ENCODE assay signal across 8 cellular contexts in genomic region chr17:7403902-7404736, GRCh38. TPM values are rescaled to one million over a fixed set of nuclear protein-coding genes. Genes with fewer than 3 reads are reported as not detected.
A peak's percentile ranks its signal among the peaks of the same experiment; 100 is the strongest.
DNase-seq lines count a peak whose midpoint lies in the region; ATAC-seq and TF ChIP-seq lines count a peak whose summit lies in the region.

TMEM256 (minus strand) TSS chr17:7404097; CDS start chr17:7404084, 13 bp downstream.

- peak within 1 kb of the TSS; percentile 93 for H2AFZ ChIP-seq in mammary epithelial cell (ENCODE audit: low read depth, low read length)

- H3K4me2 ChIP-seq in mammary epithelial cell (ENCODE audit: insufficient read depth, low read depth, low read length) = peak within 1 kb of the TSS; percentile 93

- WGBS in mammary epithelial cell (ENCODE audit: low coverage, missing lambda C conversion rate) = 2% methylated on average over 29 of the region's 53 CpGs

- H3K27me3 ChIP-seq in A673 (replicated peaks; ENCODE audit: insufficient read depth, low read depth, low read length, poor library complexity) = no peaks in the 10 kb centered on the region
- H3K27me3 ChIP-seq in WERI-Rb-1 (ENCODE audit: insufficient read depth, low read depth, severe bottlenecking) = no peaks in the 10 kb centered on the region
- no peaks in the 10 kb centered on the region for H3K27me3 ChIP-seq in mammary epithelial cell (ENCODE audit: insufficient read depth, low read length)
- H3K27me3 ChIP-seq in iPS-20b (ENCODE audit: insufficient read depth, low read length) = no peaks in the 10 kb centered on the region

- in situ Hi-C loops in mammary epithelial cell (cut with MboI; ENCODE audit: low sequenced_read_pairs in 2 of 2) = loop anchor here in 1 of 2 donors (5.0 kb wide), 1 partner anchor 33 kb away; the partner anchor contains the start of genes FGF11 and TMEM102

- H3K4me3 ChIP-seq in A673 (ENCODE audit: low read depth, low read length, poor library complexity, severe bottlenecking) (peak within 1 kb of the TSS; percentile 61), WERI-Rb-1 (ENCODE audit: low read depth, low read length) (peak within 1 kb of the TSS; percentile 89), mammary epithelial cell (replicated peaks in 1 of 3; ENCODE audit: insufficient read depth in 1 of 3, low read depth in 2 of 3, low read length in 3 of 3) (peak within 1 kb of the TSS; percentile 66 to 86 (median 70)), iPS-20b (ENCODE audit: low read length) (peak within 1 kb of the TSS; percentile 89), skin epidermis (peak within 1 kb of the TSS; percentile 46 to 72 (median 60))

- CTCF ChIA-PET in A673 (lab: Charles Lee) = interaction anchor here (0.6 to 1.5 kb wide), 10 partner anchors 10 to 458 kb away, joined by 3 to 7 read pairs (median 4); partner anchors contain the start of genes GABARAP and PLSCR3
- CTCF ChIA-PET in mammary epithelial cell (lab: Charles Lee; ENCODE audit: low non-redundant PET) = interaction anchor here (0.6 to 0.8 kb wide), 5 partner anchors 10 to 110 kb away, joined by 4 to 11 read pairs (median 6); partner anchors contain the start of gene PLSCR3

- TF ChIP-seq CTCF in A673 (conservative IDR thresholded peaks at IDR 0.05; ENCODE audit: low read depth, low read length) (no peak), WERI-Rb-1 (IDR thresholded peaks at IDR 0.05; ENCODE audit: low read depth, low read length) (no peak), mammary epithelial cell (conservative IDR thresholded peaks at IDR 0.05 in 1 of 2, IDR thresholded peaks at IDR 0.05 in 1 of 2; ENCODE audit: extremely low read depth in 1 of 2, insufficient read depth in 1 of 2, low read depth in 1 of 2, low read length in 2 of 2) (no peak)

- H3K27ac ChIP-seq in A673 (ENCODE audit: low read depth, low read length, poor library complexity, severe bottlenecking) = peak within 1 kb of the TSS; percentile 87
- H3K27ac ChIP-seq in WERI-Rb-1 = peak within 1 kb of the TSS; percentile 85
- H3K27ac ChIP-seq in mammary epithelial cell (ENCODE audit: insufficient read depth, low read depth, low read length) = peak within 1 kb of the TSS; percentile 42
- H3K27ac ChIP-seq in iPS-20b (ENCODE audit: low read length) = peak within 1 kb of the TSS; percentile 75
- peak within 1 kb of the TSS; percentile 60 to 94 (median 85) for H3K27ac ChIP-seq in skin epidermis

- H3K36me3 ChIP-seq in A673 (ENCODE audit: insufficient read depth, low read length, poor library complexity, severe bottlenecking) (no peaks in the 10 kb centered on the region), WERI-Rb-1 (peaks cover 9% of the 10 kb centered on the region; the same call in 1 of the 2 replicates), mammary epithelial cell (ENCODE audit: insufficient read depth, low read length) (no peaks in the 10 kb centered on the region), iPS-20b (ENCODE audit: insufficient read depth, low read depth, low read length) (peaks cover 6% of the 10 kb centered on the region)

- dilution Hi-C loops in mammary epithelial cell (cut with HindIII; ENCODE audit: low sequenced_read_pairs) = no loop called here

- no peaks in the 10 kb centered on the region for H3K9me3 ChIP-seq in A673 (ENCODE audit: low read depth, low read length, poor library complexity, severe bottlenecking)
- H3K9me3 ChIP-seq in WERI-Rb-1 (ENCODE audit: severe bottlenecking) = no peaks in the 10 kb centered on the region
- H3K9me3 ChIP-seq in mammary epithelial cell (replicated peaks; ENCODE audit: insufficient read depth, low read length) = no peaks in the 10 kb centered on the region
- H3K9me3 ChIP-seq in iPS-20b (ENCODE audit: insufficient read depth, low read depth, low read length) = no peaks in the 10 kb centered on the region

- intact Hi-C loops in A673 (cut with micrococcal nuclease; ENCODE audit: unreplicated experiment) = loop anchor here (1.0 kb wide), 1 partner anchor 31 kb away; the partner anchor contains the start of gene TMEM102
- intact Hi-C loops in mammary epithelial cell (cut with micrococcal nuclease) = loop anchor here (1.0 to 5.0 kb wide), 6 partner anchors 10 to 283 kb away; partner anchors contain the start of genes PLSCR3, POLR2A, SENP3 and TMEM102

- ATAC-seq in GM18870 (IDR thresholded peaks at IDR 0.05; ENCODE audit: unreplicated experiment) = peak; percentile 90
- ATAC-seq in HG03135 (IDR thresholded peaks at IDR 0.05; ENCODE audit: unreplicated experiment) = peak; percentile 91

- no peaks in the 10 kb centered on the region for H4K20me1 ChIP-seq in mammary epithelial cell (ENCODE audit: insufficient read depth, low read length)

- DNase-seq in A673 (ENCODE audit: low spot score) (peak; percentile 100), NCI-H2227 (lab: John Stamatoyannopoulos, UW; ENCODE audit: unreplicated experiment) (peak; percentile 97), WERI-Rb-1 (peak; percentile 98), mammary epithelial cell (peak; percentile 99)

- BruUV-seq in A673 (replicated peaks; lab: Mats Ljungman, UMichigan) (no TSS peak), mammary epithelial cell (replicated peaks; lab: Mats Ljungman, UMichigan) (no TSS peak)

- POLR2A ChIA-PET in A673 (lab: Charles Lee; ENCODE audit: low non-redundant PET) = interaction anchor here (0.6 to 1.3 kb wide), 5 partner anchors 10 to 438 kb away, joined by 3 to 8 read pairs (median 4); partner anchors contain the start of genes NEURL4, PLSCR3 and TMEM102

- H3K9ac ChIP-seq in mammary epithelial cell (ENCODE audit: insufficient read depth, low read length) = peak within 1 kb of the TSS; percentile 50
- peak within 1 kb of the TSS; percentile 83; the same call in 1 of the 2 replicates for H3K9ac ChIP-seq in iPS-20b (ENCODE audit: low read depth, low read length)

- H3K4me1 ChIP-seq in A673 (ENCODE audit: insufficient read depth, low read length, poor library complexity, severe bottlenecking) (peaks cover 17% of the 10 kb centered on the region), mammary epithelial cell (ENCODE audit: insufficient read depth, low read length) (peaks cover 7% of the 10 kb centered on the region), iPS-20b (ENCODE audit: insufficient read depth, low read length) (peaks cover 8% of the 10 kb centered on the region; the same call in 1 of the 2 replicates)

- peaks cover 8% of the 10 kb centered on the region for H3K79me2 ChIP-seq in mammary epithelial cell (ENCODE audit: insufficient read depth, low read length)

RNA-seq across cellular contexts. Expression of gene TMEM256, which starts in this region (rescaled TPM):
- 57.6 and 91.6 TPM in 2 replicates for total RNA-seq in A673 (2021)
- total RNA-seq in mammary epithelial cell = 10 to 100 TPM; 43.8 to 70.8 TPM
- polyA plus RNA-seq in mammary epithelial cell = 117 TPM
- polyA minus RNA-seq in mammary epithelial cell = 34.6 TPM

Comparison
In these comparisons a context has a peak if more than half of its experiments do, and no peak if none do; other contexts are left out.
1. Peak in every context shown above with its lines: DNase-seq, ATAC-seq, H3K4me3 ChIP-seq and H3K27ac ChIP-seq.